Comparison of ENCODE assay signal across 16 cellular contexts in genomic region chr10:21649441-21649872, GRCh38.
A peak's percentile ranks its signal among the peaks of the same experiment; 100 is the strongest.
DNase-seq lines count a peak whose midpoint lies in the region; ATAC-seq and TF ChIP-seq lines count a peak whose summit lies in the region.
"Had no signal": no experiment of that assay in that cellular context is flagged by ENCODE, and none has a peak within 500 bp of the region (broad histone marks: within the 10 kb centered on the region; RNA-seq: fewer than 3 reads in every experiment).

No MANE protein-coding gene starts in this region.

- H3K79me2 ChIP-seq in osteoblast (ENCODE audit: insufficient read depth, low read length): peaks cover 67% of the 10 kb centered on the region

- in situ Hi-C loops in transverse colon (cut with MboI; ENCODE audit: low pct_ligation_motif_present in 1 of 4, low pct_unique_long_range_greater_than_20kb in 1 of 4, low sequenced_read_pairs in 3 of 4): no loop called here

- no peak overlapping the region for H2AFZ ChIP-seq in osteoblast (ENCODE audit: low read length)
- H2AFZ ChIP-seq: hepatocyte had no signal

- peak; percentile 34 for DNase-seq in stimulated activated CD4-positive, alpha-beta T cell treated with anti-CD3 and anti-CD28 coated beads, Interleukin-1b, Interleukin-23, amount 100 ng/mL, for 48 hours
- no peak for DNase-seq in stimulated activated CD4-positive, alpha-beta T cell treated with anti-CD3 and anti-CD28 coated beads, Interleukin-2, amount 100 ng/mL, for 48 hours
- DNase-seq in NCI-H226 (peak; percentile 21), transverse colon (no peak), osteoblast (ENCODE audit: insufficient read length, low spot score, missing footprints) (no peak)
- no peak for DNase-seq in central memory CD8-positive, alpha-beta T cell (ENCODE audit: low spot score in 2 of 2)
- DNase-seq in activated effector memory CD4-positive, alpha-beta T cell treated with Interleukin-2 at 50 U/mL for 16 hours: no peak
- DNase-seq: naive B cell, NCI-H1105 treated with DMSO at 0.1 percent for 48 hours, Peyer's patch, retina, uterus had no signal

- WGBS in transverse colon (ENCODE audit: low coverage in 1 of 2), 2 donors: 93% methylated on average over 5 of the region's 5 CpGs; no CpG with 5 or more reads in 1 of the 2 donors

- no peak overlapping the region for H3K4me2 ChIP-seq in osteoblast (ENCODE audit: insufficient read depth, low read length)
- H3K4me2 ChIP-seq: hepatocyte had no signal

- H3K27ac ChIP-seq in transverse colon (no peak overlapping the region), osteoblast (ENCODE audit: low read depth, low read length) (no peak overlapping the region)
- H3K27ac ChIP-seq: coronary artery, hepatocyte, Peyer's patch, uterus had no signal

- H3K9me3 Mint-ChIP-seq in central memory CD8-positive, alpha-beta T cell: no peaks in the 10 kb centered on the region
- H3K9me3 Mint-ChIP-seq: naive B cell had no signal

- no peak overlapping the region for H3K4me3 ChIP-seq in transverse colon
- no peak overlapping the region for H3K4me3 ChIP-seq in osteoblast (ENCODE audit: insufficient read depth, low read length)
- H3K4me3 ChIP-seq: coronary artery, hepatocyte, Peyer's patch, uterus had no signal

- H3K27me3 ChIP-seq in transverse colon: no peaks in the 10 kb centered on the region
- no peaks in the 10 kb centered on the region for H3K27me3 ChIP-seq in osteoblast (ENCODE audit: insufficient read depth, low read length)
- H3K27me3 ChIP-seq: BE2C, hepatocyte, Peyer's patch, uterus had no signal

- no peak overlapping the region for H3K4me3 Mint-ChIP-seq in central memory CD8-positive, alpha-beta T cell
- H3K4me3 Mint-ChIP-seq: naive B cell had no signal

- peak overlapping the region; percentile 59 for H3K27ac Mint-ChIP-seq in central memory CD8-positive, alpha-beta T cell (ENCODE audit: low read depth)

- no peak for TF ChIP-seq POLR2A in transverse colon (IDR thresholded peaks at IDR 0.05)

- peaks cover 34% of the 10 kb centered on the region for H3K4me1 Mint-ChIP-seq in central memory CD8-positive, alpha-beta T cell

- intact Hi-C loops in transverse colon (cut with DNase I; ENCODE audit: low total_unique reads): no loop called here

- H3K4me1 ChIP-seq in transverse colon: no peaks in the 10 kb centered on the region
- no peaks in the 10 kb centered on the region for H3K4me1 ChIP-seq in osteoblast (ENCODE audit: insufficient read depth, low read length)
- H3K4me1 ChIP-seq: Peyer's patch, uterus had no signal

- peaks cover 5% of the 10 kb centered on the region for H4K20me1 ChIP-seq in osteoblast (ENCODE audit: insufficient read depth, low read length)

- no peaks in the 10 kb centered on the region for H3K9me3 ChIP-seq in transverse colon
- no peaks in the 10 kb centered on the region for H3K9me3 ChIP-seq in osteoblast (ENCODE audit: low read depth, low read length)
- H3K9me3 ChIP-seq: BE2C, Peyer's patch, uterus had no signal

- H3K27me3 Mint-ChIP-seq in central memory CD8-positive, alpha-beta T cell: no peaks in the 10 kb centered on the region
- H3K27me3 Mint-ChIP-seq: naive B cell had no signal

- peak; percentile 72 for ATAC-seq in central memory CD8-positive, alpha-beta T cell (replicated peaks; ENCODE audit: extremely low read depth, poor library complexity, severe bottlenecking)
- ATAC-seq in GM18511 (IDR thresholded peaks at IDR 0.05; ENCODE audit: unreplicated experiment): no peak

- TF ChIP-seq CTCF in transverse colon (IDR thresholded peaks at IDR 0.05) (no peak), osteoblast (IDR thresholded peaks at IDR 0.05; ENCODE audit: extremely low read depth, low read depth, low read length) (no peak)

- TF ChIP-seq EP300 in transverse colon (IDR thresholded peaks at IDR 0.05; ENCODE audit: low read depth): no peak

- H3K36me3 Mint-ChIP-seq in central memory CD8-positive, alpha-beta T cell (ENCODE audit: insufficient read depth): peaks cover 12% of the 10 kb centered on the region

- H3K36me3 ChIP-seq in transverse colon: no peaks in the 10 kb centered on the region
- peaks cover 8% of the 10 kb centered on the region for H3K36me3 ChIP-seq in osteoblast (ENCODE audit: insufficient read depth, low read length)
- H3K36me3 ChIP-seq: uterus had no signal

Comparison
In these comparisons a context has a peak if more than half of its experiments do, and no peak if none do; other contexts are left out.
1. DNase-seq: peak in stimulated activated CD4-positive, alpha-beta T cell treated with anti-CD3 and anti-CD28 coated beads, Interleukin-1b, Interleukin-23, amount 100 ng/mL, for 48 hours (single experiment) and NCI-H226 (single experiment); none in stimulated activated CD4-positive, alpha-beta T cell treated with anti-CD3 and anti-CD28 coated beads, Interleukin-2, amount 100 ng/mL, for 48 hours (0 of 2), central memory CD8-positive, alpha-beta T cell (0 of 2), transverse colon (single experiment), osteoblast (single experiment) and activated effector memory CD4-positive, alpha-beta T cell treated with Interleukin-2 at 50 U/mL for 16 hours (single experiment).